ENCODE assay signal across 10 cellular contexts in the genomic region with DNA sequence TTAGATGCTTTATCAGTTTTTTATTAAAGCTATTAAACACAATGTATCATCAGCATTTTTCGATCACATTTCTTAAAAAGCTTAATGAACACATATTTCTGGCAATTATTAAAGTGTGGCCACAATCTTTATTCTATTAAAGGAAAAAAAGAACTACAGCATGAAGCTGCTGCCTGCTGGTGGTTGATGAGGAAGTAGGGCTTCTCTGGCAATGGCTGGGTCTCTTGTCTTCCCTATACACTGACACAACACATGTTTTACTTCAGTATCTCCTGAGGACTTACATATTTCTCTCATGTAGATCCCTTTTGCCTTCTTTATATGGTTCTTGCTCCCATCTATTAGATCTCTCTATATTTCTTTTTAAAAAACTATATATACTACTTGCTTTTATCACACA.
A peak's percentile ranks its signal among the peaks of the same experiment; 100 is the strongest.
DNase-seq lines count a peak whose midpoint lies in the region; ATAC-seq and TF ChIP-seq lines count a peak whose summit lies in the region.
"Had no signal": no experiment of that assay in that cellular context is flagged by ENCODE, and none has a peak within 500 bp of the region (broad histone marks: within the 10 kb centered on the region; RNA-seq: fewer than 3 reads in every experiment).

No MANE protein-coding gene starts in this region.

- intact Hi-C loops in activated CD4-positive, alpha-beta T cell treated with anti-CD3 and anti-CD28 coated beads for 36 hours (cut with DNase I, micrococcal nuclease): loop anchor here in 1 of 2 experiments (1.0 to 5.0 kb wide), 2 partner anchors 46 to 302 kb away; no protein-coding TSS in a partner anchor

- POLR2A ChIA-PET in AG04449 (lab: Yijun Ruan, JAX): no interaction called here
- POLR2A ChIA-PET in activated CD4-positive, alpha-beta T cell treated with anti-CD3 and anti-CD28 coated beads for 36 hours (lab: Charles Lee): no interaction called here

- no peaks in the 10 kb centered on the region for H3K9me3 Mint-ChIP-seq in activated CD4-positive, alpha-beta T cell treated with anti-CD3 and anti-CD28 coated beads for 36 hours (ENCODE audit: low read depth)

- no peak overlapping the region for H3K4me3 ChIP-seq in AG04449 (ENCODE audit: low read depth, low read length)
- H3K4me3 ChIP-seq in foreskin fibroblast (ENCODE audit: low read depth in 1 of 2, low read length in 2 of 2): no peak overlapping the region
- H3K4me3 ChIP-seq: MG63, stomach had no signal

- DNase-seq in AG04449 (ENCODE audit: low read depth, low spot score) (no peak), ELR (ENCODE audit: low read depth) (peak; percentile 38), foreskin fibroblast (peak; percentile 35 to 67), KG1 (lab: John Stamatoyannopoulos, UW) (no peak), DMS79 treated with DMSO at 0.1 percent for 48 hours (lab: John Stamatoyannopoulos, UW) (no peak), GOT3 (lab: John Stamatoyannopoulos, UW) (no peak)
- DNase-seq in activated CD4-positive, alpha-beta T cell treated with anti-CD3 and anti-CD28 coated beads for 36 hours: no peak
- DNase-seq: stomach had no signal

- ATAC-seq in SK-N-SH treated with all-trans-retinoic acid at 6 μM for 48 hours: peak; percentile 35; the same call in 1 of the 3 replicates
- no peak for ATAC-seq in activated CD4-positive, alpha-beta T cell treated with anti-CD3 and anti-CD28 coated beads for 36 hours

- CTCF ChIA-PET in AG04449 (lab: Yijun Ruan, JAX): interaction anchor here (0.8 to 10.4 kb wide), 34 partner anchors 9 to 304 kb away, joined by 3 to 193 read pairs (median 6); no protein-coding TSS in a partner anchor
- CTCF ChIA-PET in activated CD4-positive, alpha-beta T cell treated with anti-CD3 and anti-CD28 coated beads for 36 hours (lab: Charles Lee): interaction anchor here (0.7 to 5.6 kb wide), 42 partner anchors 10 to 560 kb away, joined by 3 to 84 read pairs (median 5); no protein-coding TSS in a partner anchor

- H3K4me1 Mint-ChIP-seq in activated CD4-positive, alpha-beta T cell treated with anti-CD3 and anti-CD28 coated beads for 36 hours: peaks cover 16% of the 10 kb centered on the region

- H3K27me3 Mint-ChIP-seq in activated CD4-positive, alpha-beta T cell treated with anti-CD3 and anti-CD28 coated beads for 36 hours: no peaks in the 10 kb centered on the region

- H3K4me3 Mint-ChIP-seq in activated CD4-positive, alpha-beta T cell treated with anti-CD3 and anti-CD28 coated beads for 36 hours: no peak overlapping the region

- TF ChIP-seq CTCF in AG04449 (IDR thresholded peaks at IDR 0.05; ENCODE audit: insufficient read depth, low read length, missing control alignments) (peak; percentile 52), foreskin fibroblast (IDR thresholded peaks at IDR 0.05; ENCODE audit: low read depth, low read length) (peak; percentile 9)

- no peak overlapping the region for H3K27ac Mint-ChIP-seq in activated CD4-positive, alpha-beta T cell treated with anti-CD3 and anti-CD28 coated beads for 36 hours

- no peaks in the 10 kb centered on the region for H3K36me3 Mint-ChIP-seq in activated CD4-positive, alpha-beta T cell treated with anti-CD3 and anti-CD28 coated beads for 36 hours (ENCODE audit: low read depth)

TF ChIP-seq in SK-N-SH treated with all-trans-retinoic acid at 6 μM for 48 hours, 23 proteins besides CTCF, POLR2A, EP300 and RAD21:
- TF ChIP-seq BACH2 (CRISPR knock-in tag; IDR thresholded peaks at IDR 0.05; ENCODE audit: borderline replicate concordance) (no peak), ISL1 (CRISPR knock-in tag; IDR thresholded peaks at IDR 0.05) (no peak), ARNTL (CRISPR knock-in tag; IDR thresholded peaks at IDR 0.05; ENCODE audit: borderline replicate concordance, low read depth) (no peak), CREB5 (CRISPR knock-in tag; IDR thresholded peaks at IDR 0.05; ENCODE audit: low read depth) (no peak), RARB (CRISPR knock-in tag; IDR thresholded peaks at IDR 0.05) (no peak), ZNF565 (CRISPR knock-in tag; conservative IDR thresholded peaks at IDR 0.05; ENCODE audit: low read depth) (no peak)

Comparison
In these comparisons a context has a peak if more than half of its experiments do, and no peak if none do; other contexts are left out.
1. DNase-seq: peak in ELR (single experiment) and foreskin fibroblast (2 of 2); none in AG04449 (single experiment), KG1 (single experiment), DMS79 treated with DMSO at 0.1 percent for 48 hours (single experiment), GOT3 (single experiment) and activated CD4-positive, alpha-beta T cell treated with anti-CD3 and anti-CD28 coated beads for 36 hours (single experiment).